In the genomic region with DNA sequence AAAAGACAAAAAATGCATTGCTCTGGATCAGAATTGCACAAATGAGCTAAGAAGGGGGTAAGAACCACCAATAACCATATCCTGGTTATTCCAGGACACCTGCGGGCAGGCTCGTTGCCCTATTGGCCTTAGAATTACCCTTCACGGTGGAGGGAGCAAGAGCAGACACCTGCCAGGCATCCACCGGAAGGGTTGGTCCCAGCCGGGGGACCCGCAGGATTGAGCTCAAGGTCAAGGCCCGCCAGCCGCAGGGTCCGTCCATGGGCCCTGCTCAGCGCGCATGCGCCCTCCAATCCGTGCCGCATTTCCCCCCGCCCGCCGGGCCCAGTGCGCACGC, we compare ENCODE assay signal across 8 cellular contexts. TPM values are rescaled to one million over a fixed set of nuclear protein-coding genes. Genes with fewer than 3 reads are reported as not detected.
DNase-seq lines count a peak whose midpoint lies in the region; ATAC-seq and TF ChIP-seq lines count a peak whose summit lies in the region.

No MANE protein-coding gene starts in this region.

- TF ChIP-seq CTCF in VCaP (conservative IDR thresholded peaks at IDR 0.05) = no peak
- TF ChIP-seq CTCF in gastroesophageal sphincter (IDR thresholded peaks at IDR 0.05) = no peak

- peak; percentile 91 for DNase-seq in stimulated activated CD4-positive, alpha-beta T cell treated with anti-CD3 and anti-CD28 coated beads, Interleukin-1b, Interleukin-23, amount 100 ng/mL, for 48 hours
- DNase-seq in stimulated activated CD4-positive, alpha-beta T cell treated with anti-CD3 and anti-CD28 coated beads, Interleukin-4, amount 100 ng/mL, for 24 hours = no peak
- no peak for DNase-seq in NCI-H1092 (lab: John Stamatoyannopoulos, UW)
- no peak for DNase-seq in NCI-H1417 (lab: John Stamatoyannopoulos, UW)
- no peak for DNase-seq in GM19240 (ENCODE audit: insufficient read length, low spot score)

- peaks cover 3 to 72% (median 36%) of the 10 kb centered on the region in 3 donors for H3K4me1 ChIP-seq in gastroesophageal sphincter
- peaks cover 20% of the 10 kb centered on the region for H3K4me1 ChIP-seq in rectal smooth muscle tissue (ENCODE audit: control insufficient read depth, insufficient read depth, low read length)

- no peak for TF ChIP-seq POLR2A in gastroesophageal sphincter (IDR thresholded peaks at IDR 0.05)

- no peaks in the 10 kb centered on the region for H3K9me3 ChIP-seq in gastroesophageal sphincter

- H3K9ac ChIP-seq in rectal smooth muscle tissue (ENCODE audit: low read length) = peak overlapping the region; percentile 19

- TF ChIP-seq EP300 in gastroesophageal sphincter (IDR thresholded peaks at IDR 0.05) = no peak

- H3K36me3 ChIP-seq in gastroesophageal sphincter = peaks cover 0 to 53% of the 10 kb centered on the region in 2 donors
- peaks cover 37% of the 10 kb centered on the region for H3K36me3 ChIP-seq in rectal smooth muscle tissue (ENCODE audit: control insufficient read depth, insufficient read depth, low read length)

- WGBS in gastroesophageal sphincter (ENCODE audit: low coverage in 1 of 2), 2 donors = no CpG with 5 or more reads among the region's 19 CpGs

- no peaks in the 10 kb centered on the region for H3K27me3 ChIP-seq in gastroesophageal sphincter
- H3K27me3 ChIP-seq in rectal smooth muscle tissue (ENCODE audit: control insufficient read depth, insufficient read depth, low read length) = no peaks in the 10 kb centered on the region

- H3K4me3 ChIP-seq in gastroesophageal sphincter (peak overlapping the region; percentile 77 to 87), rectal smooth muscle tissue (ENCODE audit: low read length) (peak overlapping the region; percentile 76)

- no peak for ATAC-seq in gastroesophageal sphincter

- peak overlapping the region; percentile 100 for H3K27ac ChIP-seq in VCaP
- H3K27ac ChIP-seq in gastroesophageal sphincter = peak overlapping the region; percentile 88 to 100 (median 99)
- peak overlapping the region; percentile 100 for H3K27ac ChIP-seq in rectal smooth muscle tissue (ENCODE audit: low read depth, low read length)

RNA-seq across cellular contexts. Expression of gene SLC25A6, which starts 0.6 kb away (rescaled TPM):
- total RNA-seq in gastroesophageal sphincter = 100 to 1,000 TPM; 204 to 408 (median 268) TPM

RNA-seq across cellular contexts. Expression of gene IL3RA, which starts 54.8 kb away (rescaled TPM):
- total RNA-seq in gastroesophageal sphincter = 10 to 100 TPM in 1 of 4 donors, 1 to 10 TPM in 3; 3.6 to 10.2 (median 6.7) TPM
